ENCODE assay signal across 8 cellular contexts in genomic region chr4:83644677-83645639, GRCh38.
A peak's percentile ranks its signal among the peaks of the same experiment; 100 is the strongest.
DNase-seq lines count a peak whose midpoint lies in the region; ATAC-seq, FAIRE-seq and TF ChIP-seq lines count a peak whose summit lies in the region.

No MANE protein-coding gene starts in this region.

- peak; percentile 64 for ATAC-seq in HG02870 (IDR thresholded peaks at IDR 0.05; ENCODE audit: unreplicated experiment)
- no peak for ATAC-seq in HG03521 (IDR thresholded peaks at IDR 0.05; ENCODE audit: unreplicated experiment)

- H3K23ac ChIP-seq in neuronal stem cell (ENCODE audit: low read depth, low read length, poor library complexity) = no peak overlapping the region

- no peak overlapping the region for H3K9ac ChIP-seq in neuronal stem cell (ENCODE audit: low read depth, low read length, poor library complexity)

- no peak overlapping the region for H4K8ac ChIP-seq in neuronal stem cell (ENCODE audit: low read depth, low read length)

- H3K27me3 ChIP-seq in esophagus muscularis mucosa (no peaks in the 10 kb centered on the region), neuronal stem cell (ENCODE audit: control insufficient read depth in 3 of 3, insufficient read depth in 3 of 3, low read depth in 1 of 3, low read length in 3 of 3) (peaks cover 0 to 4% (median 0%) of the 10 kb centered on the region in 3 experiments)

- H2AK5ac ChIP-seq in neuronal stem cell (ENCODE audit: low read depth, low read length) = no peak overlapping the region

- H3K9me3 ChIP-seq in esophagus muscularis mucosa (no peaks in the 10 kb centered on the region), neuronal stem cell (replicated peaks in 1 of 2; ENCODE audit: control insufficient read depth in 2 of 2, insufficient read depth in 1 of 2, low read depth in 1 of 2, low read length in 2 of 2) (no peaks in the 10 kb centered on the region)

- H3K4me1 ChIP-seq in esophagus muscularis mucosa (peaks cover 0 to 8% (median 5%) of the 10 kb centered on the region in 4 donors), neuronal stem cell (ENCODE audit: control insufficient read depth in 2 of 2, insufficient read depth in 1 of 2, low read depth in 1 of 2, low read length in 2 of 2) (no peaks in the 10 kb centered on the region)

- TF ChIP-seq POLR2A in esophagus muscularis mucosa (IDR thresholded peaks at IDR 0.05; ENCODE audit: low read depth) = no peak

- H2BK15ac ChIP-seq in neuronal stem cell (ENCODE audit: low read length) = no peak overlapping the region

- intact Hi-C loops in esophagus muscularis mucosa (cut with DNase I) = loop anchor here (5.0 kb wide), 1 partner anchor 882 kb away; no protein-coding TSS in a partner anchor

- no peak for TF ChIP-seq EP300 in esophagus muscularis mucosa (IDR thresholded peaks at IDR 0.05)

- no peak overlapping the region for H2BK120ac ChIP-seq in neuronal stem cell (ENCODE audit: low read depth, low read length)

- H3K18ac ChIP-seq in neuronal stem cell (ENCODE audit: low read length) = no peak overlapping the region

- H2BK12ac ChIP-seq in neuronal stem cell (ENCODE audit: low read length) = no peak overlapping the region

- FAIRE-seq in TTC549 (lab: Jason Lieb, UNC) = peak; percentile 91

- H3K14ac ChIP-seq in neuronal stem cell (ENCODE audit: low read length) = no peak overlapping the region

- H3K27ac ChIP-seq in esophagus muscularis mucosa (replicated peaks in 1 of 4) (no peak overlapping the region), neuronal stem cell (replicated peaks; ENCODE audit: low read length) (no peak overlapping the region)

- H2AFZ ChIP-seq in neuronal stem cell (ENCODE audit: low read length) = peak overlapping the region; percentile 45

- WGBS in esophagus muscularis mucosa = 2% methylated on average over 5 of the region's 5 CpGs
- WGBS in neuronal stem cell (ENCODE audit: extremely low coverage in 2 of 2, insufficient read length in 2 of 2, insufficient replicate concordance in 1 of 2), 2 donors = no CpG with 5 or more reads among the region's 5 CpGs

- H2BK5ac ChIP-seq in neuronal stem cell (ENCODE audit: low read length) = no peak overlapping the region

- peak; percentile 58 for DNase-seq in AG20443 (ENCODE audit: low spot score)
- DNase-seq in GM12864 (ENCODE audit: low read depth) = peak; percentile 35
- peak; percentile 69 for DNase-seq in NCI-H187 treated with DMSO at 0.1 percent for 48 hours (lab: John Stamatoyannopoulos, UW)
- no peak for DNase-seq in esophagus muscularis mucosa (ENCODE audit: extremely low spot score)
- DNase-seq in neuronal stem cell (ENCODE audit: low spot score) = peak; percentile 54

- no peaks in the 10 kb centered on the region for H3K79me1 ChIP-seq in neuronal stem cell (ENCODE audit: low read depth, low read length)

- no peak overlapping the region for H3K4me2 ChIP-seq in neuronal stem cell (ENCODE audit: insufficient read depth, low read length, poor library complexity, severe bottlenecking)

- TF ChIP-seq CTCF in GM12864 (IDR thresholded peaks at IDR 0.05; ENCODE audit: low read depth, low read length, missing control alignments) (peak; percentile 80), esophagus muscularis mucosa (IDR thresholded peaks at IDR 0.05) (peak; percentile 78 to 87 (median 87))

- H4K91ac ChIP-seq in neuronal stem cell (ENCODE audit: low read depth, low read length, poor library complexity) = no peak overlapping the region

- H3K36me3 ChIP-seq in esophagus muscularis mucosa = no peaks in the 10 kb centered on the region
- H3K36me3 ChIP-seq in neuronal stem cell (replicated peaks in 1 of 2; ENCODE audit: control insufficient read depth in 2 of 2, insufficient read depth in 2 of 2, low read length in 2 of 2) = no peaks in the 10 kb centered on the region

- no peak overlapping the region for H3K4me3 ChIP-seq in GM12864 (ENCODE audit: low read depth, low read length)
- peak overlapping the region in 1 of 4 donors; percentile 19 for H3K4me3 ChIP-seq in esophagus muscularis mucosa
- H3K4me3 ChIP-seq in neuronal stem cell (ENCODE audit: low read length in 2 of 2) = no peak overlapping the region

- no peak overlapping the region for H3K4ac ChIP-seq in neuronal stem cell (ENCODE audit: low read length)
